ENCODE assay signal across 14 cellular contexts in the genomic region with DNA sequence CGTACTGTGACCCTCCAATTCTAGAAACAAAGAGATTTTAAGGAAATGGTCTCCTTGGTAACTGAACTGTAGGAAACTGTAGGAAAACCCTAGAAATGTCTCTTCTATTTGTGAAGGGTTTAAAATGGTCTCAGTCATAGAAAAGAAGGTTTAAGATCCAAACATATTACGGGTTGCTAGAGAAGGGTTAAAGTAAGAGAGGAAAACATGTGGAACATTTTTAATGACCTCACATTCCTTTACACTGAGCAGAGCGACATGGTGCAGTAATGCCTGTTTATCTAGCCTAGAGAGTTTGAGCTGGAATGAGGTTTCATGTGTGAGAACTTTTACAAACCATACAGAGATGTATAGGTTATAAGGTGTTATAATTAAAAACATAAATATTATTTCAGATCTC. TPM values are rescaled to one million over a fixed set of nuclear protein-coding genes. Genes with fewer than 3 reads are reported as not detected.
DNase-seq lines count a peak whose midpoint lies in the region; ATAC-seq and TF ChIP-seq lines count a peak whose summit lies in the region.
"Had no signal": no experiment of that assay in that cellular context is flagged by ENCODE, and none has a peak within 500 bp of the region (broad histone marks: within the 10 kb centered on the region; RNA-seq: fewer than 3 reads in every experiment).

No MANE protein-coding gene starts in this region.

- H3K27ac Mint-ChIP-seq in neural crest cell (ENCODE audit: unreplicated experiment) = peak overlapping the region; percentile 88
- no peak overlapping the region for H3K27ac Mint-ChIP-seq in activated naive CD8-positive, alpha-beta T cell treated with anti-CD3 and anti-CD28 coated beads for 36 hours
- H3K27ac Mint-ChIP-seq: activated CD8-positive, alpha-beta T cell treated with anti-CD3 and anti-CD28 coated beads, Interleukin-2, amount 10 ng/mL, durations not matched to agents 7 days and 5 days had no signal

- peak; percentile 73 for DNase-seq in AG10803 (ENCODE audit: low read depth)
- peak; percentile 61 for DNase-seq in M059J (ENCODE audit: low read depth)
- DNase-seq in esophagus muscularis mucosa (ENCODE audit: extremely low spot score) = no peak
- no peak for DNase-seq in neural crest cell (ENCODE audit: low read depth, low spot score)
- DNase-seq in esophagus squamous epithelium (lab: John Stamatoyannopoulos, UW) = no peak
- no peak for DNase-seq in activated naive CD8-positive, alpha-beta T cell treated with anti-CD3 and anti-CD28 coated beads for 36 hours
- DNase-seq: activated CD8-positive, alpha-beta T cell treated with anti-CD3 and anti-CD28 coated beads, Interleukin-2, amount 10 ng/mL, durations not matched to agents 7 days and 5 days; head of caudate nucleus; SW 1271 had no signal

- no peak overlapping the region for H3K4me3 Mint-ChIP-seq in neural crest cell
- no peak overlapping the region for H3K4me3 Mint-ChIP-seq in activated naive CD8-positive, alpha-beta T cell treated with anti-CD3 and anti-CD28 coated beads for 36 hours
- H3K4me3 Mint-ChIP-seq: activated CD8-positive, alpha-beta T cell treated with anti-CD3 and anti-CD28 coated beads, Interleukin-2, amount 10 ng/mL, durations not matched to agents 7 days and 5 days had no signal

- no peak for TF ChIP-seq EP300 in esophagus muscularis mucosa (IDR thresholded peaks at IDR 0.05)

- H3K27me3 Mint-ChIP-seq in neural crest cell (ENCODE audit: low read depth) = no peaks in the 10 kb centered on the region
- no peaks in the 10 kb centered on the region for H3K27me3 Mint-ChIP-seq in activated naive CD8-positive, alpha-beta T cell treated with anti-CD3 and anti-CD28 coated beads for 36 hours

- TF ChIP-seq POLR2A in esophagus muscularis mucosa (IDR thresholded peaks at IDR 0.05; ENCODE audit: low read depth) (no peak), esophagus squamous epithelium (IDR thresholded peaks at IDR 0.05) (no peak)

- 24% methylated on average over 3 of the region's 3 CpGs for WGBS in esophagus muscularis mucosa
- WGBS in esophagus squamous epithelium, 2 donors = 63 to 71% methylated on average over 3 of the region's 3 CpGs

- H3K27ac ChIP-seq in esophagus muscularis mucosa (replicated peaks in 1 of 4) (peak overlapping the region; percentile 33 to 50 (median 44)), esophagus squamous epithelium (no peak overlapping the region)
- H3K27ac ChIP-seq: breast epithelium, neutrophil had no signal

- peaks cover 42% of the 10 kb centered on the region for H3K4me1 Mint-ChIP-seq in neural crest cell
- peaks cover 34% of the 10 kb centered on the region for H3K4me1 Mint-ChIP-seq in activated naive CD8-positive, alpha-beta T cell treated with anti-CD3 and anti-CD28 coated beads for 36 hours

- H3K4me1 ChIP-seq in esophagus muscularis mucosa (peaks cover 0 to 26% (median 22%) of the 10 kb centered on the region in 4 donors), esophagus squamous epithelium (no peaks in the 10 kb centered on the region)
- H3K4me1 ChIP-seq: breast epithelium had no signal

- no peaks in the 10 kb centered on the region for H3K9me3 Mint-ChIP-seq in neural crest cell
- no peaks in the 10 kb centered on the region for H3K9me3 Mint-ChIP-seq in activated naive CD8-positive, alpha-beta T cell treated with anti-CD3 and anti-CD28 coated beads for 36 hours

- H3K27me3 ChIP-seq in esophagus muscularis mucosa (no peaks in the 10 kb centered on the region), esophagus squamous epithelium (no peaks in the 10 kb centered on the region)
- H3K27me3 ChIP-seq: breast epithelium, neutrophil had no signal

- H3K4me3 ChIP-seq in AG10803 (ENCODE audit: low read length) (no peak overlapping the region; the same call in 1 of the 2 replicates), esophagus muscularis mucosa (peak overlapping the region in 2 of 4 donors; percentile 9 to 19), esophagus squamous epithelium (no peak overlapping the region)
- H3K4me3 ChIP-seq: breast epithelium had no signal

- H3K9me3 ChIP-seq in esophagus muscularis mucosa = no peaks in the 10 kb centered on the region
- H3K9me3 ChIP-seq in esophagus squamous epithelium = no peaks in the 10 kb centered on the region
- H3K9me3 ChIP-seq: breast epithelium, neutrophil had no signal

- intact Hi-C loops in esophagus muscularis mucosa (cut with DNase I) (no loop called here), esophagus squamous epithelium (cut with DNase I) (no loop called here)

- no peaks in the 10 kb centered on the region for H3K36me3 Mint-ChIP-seq in neural crest cell (ENCODE audit: low read depth)
- H3K36me3 Mint-ChIP-seq in activated naive CD8-positive, alpha-beta T cell treated with anti-CD3 and anti-CD28 coated beads for 36 hours = no peaks in the 10 kb centered on the region

- H3K36me3 ChIP-seq in esophagus muscularis mucosa (no peaks in the 10 kb centered on the region), esophagus squamous epithelium (no peaks in the 10 kb centered on the region)
- H3K36me3 ChIP-seq: breast epithelium, neutrophil had no signal

- no peak for TF ChIP-seq CTCF in AG10803 (conservative IDR thresholded peaks at IDR 0.05; ENCODE audit: low read length)
- TF ChIP-seq CTCF in esophagus muscularis mucosa (IDR thresholded peaks at IDR 0.05) = no peak
- no peak for TF ChIP-seq CTCF in neural crest cell (conservative IDR thresholded peaks at IDR 0.05)
- no peak for TF ChIP-seq CTCF in esophagus squamous epithelium (IDR thresholded peaks at IDR 0.05)

- no peak for ATAC-seq in HG03457 (IDR thresholded peaks at IDR 0.05; ENCODE audit: unreplicated experiment)
- no peak for ATAC-seq in GM21360 (IDR thresholded peaks at IDR 0.05; ENCODE audit: unreplicated experiment)
- ATAC-seq: activated CD8-positive, alpha-beta T cell treated with anti-CD3 and anti-CD28 coated beads, Interleukin-2, amount 10 ng/mL, durations not matched to agents 7 days and 5 days had no signal

RNA-seq across cellular contexts. Expression of gene C1orf105, which starts 36.9 kb away (rescaled TPM):
- total RNA-seq in M059J (2014; rRNA removed; shearing (Covaris generic)) = not detected in 2 replicates
- total RNA-seq in esophagus muscularis mucosa (not detected), neural crest cell (not detected in 2 replicates), esophagus squamous epithelium (not detected)
- total RNA-seq in activated naive CD8-positive, alpha-beta T cell treated with anti-CD3 and anti-CD28 coated beads for 36 hours = not detected
- total RNA-seq: activated CD8-positive, alpha-beta T cell treated with anti-CD3 and anti-CD28 coated beads, Interleukin-2, amount 10 ng/mL, durations not matched to agents 7 days and 5 days; breast epithelium; H1 had no signal

Comparison
In these comparisons a context has a peak if more than half of its experiments do, and no peak if none do; other contexts are left out.
1. DNase-seq: peak in AG10803 (single experiment) and M059J (single experiment); none in esophagus muscularis mucosa (single experiment), neural crest cell (single experiment), esophagus squamous epithelium (single experiment) and activated naive CD8-positive, alpha-beta T cell treated with anti-CD3 and anti-CD28 coated beads for 36 hours (single experiment).
2. H3K27ac ChIP-seq: peak in esophagus muscularis mucosa (4 of 4); none in esophagus squamous epithelium (0 of 4).